9 cellular contexts compared by ENCODE assay signal in genomic region chr1:236467327-236467641, GRCh38.
"Had no signal": no experiment of that assay in that cellular context is flagged by ENCODE, and none has a peak within 500 bp of the region (broad histone marks: within the 10 kb centered on the region; RNA-seq: fewer than 3 reads in every experiment).

No MANE protein-coding gene starts in this region.

- FAIRE-seq: HTR-8/SVneo, K562 had no signal

- H3K4me3 ChIP-seq: GM23248, HAP-1, K562 had no signal

- ATAC-seq: HCT116, K562 had no signal

- H3K27ac ChIP-seq: GM23248 had no signal

- H3K9ac ChIP-seq: GM23248 had no signal

- H2AFZ ChIP-seq: GM23248 had no signal

- H3K9me3 ChIP-seq: HAP-1 had no signal

- H3K36me3 ChIP-seq: HAP-1 had no signal

- DNase-seq: GM23248, GOT3, H7, IMR-90, KG1 had no signal
